In genomic region chr4:169330095-169330494, GRCh38 we compare ENCODE assay signal across 1 cellular context.
TF ChIP-seq lines count a peak whose summit lies in the region.

No MANE protein-coding gene starts in this region.

TF ChIP-seq in IMR-90, 13 proteins besides CTCF, POLR2A, EP300 and RAD21 (continued from another document):
- no peak for TF ChIP-seq CEBPB (IDR thresholded peaks at IDR 0.05; ENCODE audit: low read depth, low read length)
- no peak for TF ChIP-seq MXI1 (IDR thresholded peaks at IDR 0.05; ENCODE audit: borderline replicate concordance, low read depth, low read length)
- no peak for TF ChIP-seq MAFK (IDR thresholded peaks at IDR 0.05; ENCODE audit: low read depth, low read length)
- TF ChIP-seq CHD1 (IDR thresholded peaks at IDR 0.05; ENCODE audit: low read depth, low read length) = no peak
- TF ChIP-seq USF2 (IDR thresholded peaks at IDR 0.05; ENCODE audit: low read depth, low read length) = no peak
- TF ChIP-seq NFE2L2 (IDR thresholded peaks at IDR 0.05; ENCODE audit: low read depth, low read length) = no peak
